In the genomic region with DNA sequence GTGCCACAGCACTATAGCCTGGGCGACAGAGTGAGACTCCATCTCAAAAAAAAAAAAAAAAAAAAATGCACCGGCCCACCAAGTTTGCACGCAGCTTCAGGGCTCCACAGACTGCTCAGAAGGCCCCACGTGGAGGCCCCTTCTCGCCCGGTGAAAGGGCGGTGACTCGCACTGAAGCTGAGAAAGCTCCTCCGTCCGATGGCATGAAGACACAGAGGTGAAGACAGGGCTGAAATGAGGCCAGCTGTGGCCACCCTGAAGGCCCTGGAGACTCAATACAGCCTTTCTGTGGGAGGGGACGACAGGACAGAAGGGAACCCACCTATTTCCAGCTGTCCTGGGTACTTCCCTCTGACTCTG, we compare ENCODE assay signal across 25 cellular contexts.
DNase-seq lines count a peak whose midpoint lies in the region; ATAC-seq and FAIRE-seq lines count a peak whose summit lies in the region.
"Had no signal": no experiment of that assay in that cellular context is flagged by ENCODE, and none has a peak within 500 bp of the region (broad histone marks: within the 10 kb centered on the region; RNA-seq: fewer than 3 reads in every experiment).

No MANE protein-coding gene starts in this region.

- peaks cover 23% of the 10 kb centered on the region for H3K4me1 Mint-ChIP-seq in memory B cell

- H4K20me1 ChIP-seq in BLaER1 treated with 17β-estradiol and CSF1 and Interleukin-3, amounts not matched to agents 10 nM and 100 nM: peaks cover 0 to 29% (median 0%) of the 10 kb centered on the region in 11 experiments; a peak in 5 of 22 replicates

- no peak for FAIRE-seq in RCC 7860 (lab: Jason Lieb, UNC)
- FAIRE-seq: H54, keratinocyte had no signal

- no peaks in the 10 kb centered on the region for H3K9me3 Mint-ChIP-seq in memory B cell
- H3K9me3 Mint-ChIP-seq: CD8-positive, alpha-beta memory T cell; type B pancreatic cell had no signal

- no peak overlapping the region for H3K4me3 ChIP-seq in BLaER1 treated with 17β-estradiol and CSF1 and Interleukin-3, amounts not matched to agents 10 nM and 100 nM
- H3K4me3 ChIP-seq: ascending aorta, prostate gland had no signal

- H3K4me3 Mint-ChIP-seq in memory B cell: no peak overlapping the region
- H3K4me3 Mint-ChIP-seq: type B pancreatic cell had no signal

- no peaks in the 10 kb centered on the region for H3K27me3 Mint-ChIP-seq in memory B cell
- H3K27me3 Mint-ChIP-seq: CD8-positive, alpha-beta memory T cell; type B pancreatic cell had no signal

- peak overlapping the region; percentile 62 for H3K27ac Mint-ChIP-seq in memory B cell
- H3K27ac Mint-ChIP-seq: type B pancreatic cell had no signal

- H3K27me3 ChIP-seq in BLaER1 treated with 17β-estradiol and CSF1 and Interleukin-3, amounts not matched to agents 10 nM and 100 nM: no peaks in the 10 kb centered on the region
- H3K27me3 ChIP-seq: ascending aorta had no signal

- no peak overlapping the region; a peak in 1 of 22 replicates for H3K27ac ChIP-seq in BLaER1 treated with 17β-estradiol and CSF1 and Interleukin-3, amounts not matched to agents 10 nM and 100 nM
- H3K27ac ChIP-seq: 22Rv1, ascending aorta, prostate gland had no signal

- H3K36me3 Mint-ChIP-seq in memory B cell: peaks cover 1% of the 10 kb centered on the region
- H3K36me3 Mint-ChIP-seq: type B pancreatic cell had no signal

- peaks cover 8 to 40% (median 19%) of the 10 kb centered on the region in 10 experiments; a peak in 17 of 20 replicates for H3K4me1 ChIP-seq in BLaER1 treated with 17β-estradiol and CSF1 and Interleukin-3, amounts not matched to agents 10 nM and 100 nM
- H3K4me1 ChIP-seq: prostate gland had no signal

- peaks cover 0 to 16% (median 10%) of the 10 kb centered on the region in 11 experiments; a peak in 13 of 22 replicates for H3K36me3 ChIP-seq in BLaER1 treated with 17β-estradiol and CSF1 and Interleukin-3, amounts not matched to agents 10 nM and 100 nM
- H3K36me3 ChIP-seq: ascending aorta, prostate gland had no signal

- peak; percentile 5 for ATAC-seq in memory B cell (ENCODE audit: low read depth)

- DNase-seq in DMS53 (lab: John Stamatoyannopoulos, UW) (peak; percentile 28), DMS53 treated with DMSO at 0.1 percent for 48 hours (lab: John Stamatoyannopoulos, UW; ENCODE audit: unreplicated experiment) (no peak), RPMI7951 (ENCODE audit: low read depth) (peak; percentile 40), memory B cell (ENCODE audit: low spot score in 2 of 2) (no peak), RCC 7860 (ENCODE audit: low spot score) (no peak), DMS79 (lab: John Stamatoyannopoulos, UW) (no peak), SIG-M5 (lab: John Stamatoyannopoulos, UW) (no peak)
- DNase-seq: activated CD4-positive, CD25-positive, alpha-beta regulatory T cell; activated naive CD4-positive, alpha-beta T cell treated with Interleukin-2 at 50 U/mL for 16 hours; CD8-positive, alpha-beta memory T cell; central memory CD4-positive, alpha-beta T cell; DMS153; NCI-H1092 treated with DMSO at 0.1 percent for 48 hours; NCI-H2029; NCI-H226; NCI-H774; Right ventricle myocardium superior; T1000 had no signal

- H3K9ac ChIP-seq in BLaER1 treated with 17β-estradiol and CSF1 and Interleukin-3, amounts not matched to agents 10 nM and 100 nM: peak overlapping the region in 2 of 11 experiments; percentile 4 to 20; a peak in 2 of 22 replicates

- peak overlapping the region in 7 of 11 experiments; percentile 20 to 55 (median 22); a peak in 7 of 22 replicates for H3K4me2 ChIP-seq in BLaER1 treated with 17β-estradiol and CSF1 and Interleukin-3, amounts not matched to agents 10 nM and 100 nM

- no peaks in the 10 kb centered on the region for H3K9me3 ChIP-seq in BLaER1 treated with 17β-estradiol and CSF1 and Interleukin-3, amounts not matched to agents 10 nM and 100 nM (replicated peaks in 1 of 11)
- H3K9me3 ChIP-seq: ascending aorta, prostate gland had no signal

Comparison
In these comparisons a context has a peak if more than half of its experiments do, and no peak if none do; other contexts are left out.
1. DNase-seq: peak in DMS53 (single experiment) and RPMI7951 (single experiment); none in DMS53 treated with DMSO at 0.1 percent for 48 hours (single experiment), memory B cell (0 of 2), RCC 7860 (single experiment), DMS79 (single experiment) and SIG-M5 (single experiment).